10 cellular contexts compared by ENCODE assay signal in genomic region chr11:74731301-74732094, GRCh38. TPM values are rescaled to one million over a fixed set of nuclear protein-coding genes. Genes with fewer than 3 reads are reported as not detected.
DNase-seq lines count a peak whose midpoint lies in the region; ATAC-seq lines count a peak whose summit lies in the region.
"Had no signal": no experiment of that assay in that cellular context is flagged by ENCODE, and none has a peak within 500 bp of the region (broad histone marks: within the 10 kb centered on the region; RNA-seq: fewer than 3 reads in every experiment).

Gene CHRDL2 (minus strand): TSS chr11:74731426. CDS start chr11:74730888, 538 bp downstream.

- H3K27ac Mint-ChIP-seq in activated naive CD8-positive, alpha-beta T cell treated with anti-CD3 and anti-CD28 coated beads, Interleukin-2, amount 10 ng/mL, durations not matched to agents 7 days and 5 days: no peak within 1 kb of the TSS
- H3K27ac Mint-ChIP-seq: activated CD8-positive, alpha-beta memory T cell treated with anti-CD3 and anti-CD28 coated beads, Interleukin-2, amount 10 ng/mL, durations not matched to agents 7 days and 5 days had no signal

- no peak for ATAC-seq in activated naive CD8-positive, alpha-beta T cell treated with anti-CD3 and anti-CD28 coated beads, Interleukin-2, amount 10 ng/mL, durations not matched to agents 7 days and 5 days (ENCODE audit: low read depth)
- ATAC-seq in left ventricle myocardium superior (peak; percentile 62), HG03196 (IDR thresholded peaks at IDR 0.05; ENCODE audit: unreplicated experiment) (no peak), GM19351 (IDR thresholded peaks at IDR 0.05; ENCODE audit: unreplicated experiment) (no peak)
- ATAC-seq: activated CD8-positive, alpha-beta memory T cell treated with anti-CD3 and anti-CD28 coated beads, Interleukin-2, amount 10 ng/mL, durations not matched to agents 7 days and 5 days had no signal

- POLR2A ChIA-PET in activated naive CD8-positive, alpha-beta T cell treated with anti-CD3 and anti-CD28 coated beads, Interleukin-2, amount 10 ng/mL, durations not matched to agents 7 days and 5 days (lab: Charles Lee): no interaction called here

- peak; percentile 21 for DNase-seq in EL
- no peak for DNase-seq in activated naive CD8-positive, alpha-beta T cell treated with anti-CD3 and anti-CD28 coated beads, Interleukin-2, amount 10 ng/mL, durations not matched to agents 7 days and 5 days
- peak; percentile 73 for DNase-seq in left ventricle myocardium superior
- peak; percentile 38 for DNase-seq in retina
- no peak for DNase-seq in stimulated activated CD4-positive, alpha-beta T cell treated with anti-CD3 and anti-CD28 coated beads, Interleukin-12 subunit alpha, Interleukin-12 subunit beta, amount 100 ng/mL, for 4 hours
- no peak for DNase-seq in stimulated activated CD4-positive, alpha-beta T cell treated with anti-CD3 and anti-CD28 coated beads, Interleukin-4, amount 100 ng/mL, for 4 hours
- DNase-seq: activated CD8-positive, alpha-beta memory T cell treated with anti-CD3 and anti-CD28 coated beads, Interleukin-2, amount 10 ng/mL, durations not matched to agents 7 days and 5 days; Kasumi-1 had no signal

- no peaks in the 10 kb centered on the region for H3K9me3 Mint-ChIP-seq in activated naive CD8-positive, alpha-beta T cell treated with anti-CD3 and anti-CD28 coated beads, Interleukin-2, amount 10 ng/mL, durations not matched to agents 7 days and 5 days

- intact Hi-C loops in left ventricle myocardium superior (cut with micrococcal nuclease): no loop called here

- H3K4me1 Mint-ChIP-seq in activated naive CD8-positive, alpha-beta T cell treated with anti-CD3 and anti-CD28 coated beads, Interleukin-2, amount 10 ng/mL, durations not matched to agents 7 days and 5 days: peaks cover 5% of the 10 kb centered on the region

- no peaks in the 10 kb centered on the region for H3K36me3 Mint-ChIP-seq in activated naive CD8-positive, alpha-beta T cell treated with anti-CD3 and anti-CD28 coated beads, Interleukin-2, amount 10 ng/mL, durations not matched to agents 7 days and 5 days
- H3K36me3 Mint-ChIP-seq: activated CD8-positive, alpha-beta memory T cell treated with anti-CD3 and anti-CD28 coated beads, Interleukin-2, amount 10 ng/mL, durations not matched to agents 7 days and 5 days had no signal

- H3K4me3 Mint-ChIP-seq in activated naive CD8-positive, alpha-beta T cell treated with anti-CD3 and anti-CD28 coated beads, Interleukin-2, amount 10 ng/mL, durations not matched to agents 7 days and 5 days: peak within 1 kb of the TSS; percentile 45
- H3K4me3 Mint-ChIP-seq: activated CD8-positive, alpha-beta memory T cell treated with anti-CD3 and anti-CD28 coated beads, Interleukin-2, amount 10 ng/mL, durations not matched to agents 7 days and 5 days had no signal

- H3K27me3 Mint-ChIP-seq in activated naive CD8-positive, alpha-beta T cell treated with anti-CD3 and anti-CD28 coated beads, Interleukin-2, amount 10 ng/mL, durations not matched to agents 7 days and 5 days: peaks cover 72% of the 10 kb centered on the region

RNA-seq across cellular contexts. Expression of gene CHRDL2, which starts in this region (rescaled TPM):
- not detected for total RNA-seq in activated naive CD8-positive, alpha-beta T cell treated with anti-CD3 and anti-CD28 coated beads, Interleukin-2, amount 10 ng/mL, durations not matched to agents 7 days and 5 days
- total RNA-seq in left ventricle myocardium superior: 3.9 TPM
- total RNA-seq: activated CD8-positive, alpha-beta memory T cell treated with anti-CD3 and anti-CD28 coated beads, Interleukin-2, amount 10 ng/mL, durations not matched to agents 7 days and 5 days had no signal

Comparison
In these comparisons a context has a peak if more than half of its experiments do, and no peak if none do; other contexts are left out.
1. DNase-seq: peak in EL (single experiment), left ventricle myocardium superior (single experiment) and retina (single experiment); none in activated naive CD8-positive, alpha-beta T cell treated with anti-CD3 and anti-CD28 coated beads, Interleukin-2, amount 10 ng/mL, durations not matched to agents 7 days and 5 days (single experiment), stimulated activated CD4-positive, alpha-beta T cell treated with anti-CD3 and anti-CD28 coated beads, Interleukin-12 subunit alpha, Interleukin-12 subunit beta, amount 100 ng/mL, for 4 hours (single experiment) and stimulated activated CD4-positive, alpha-beta T cell treated with anti-CD3 and anti-CD28 coated beads, Interleukin-4, amount 100 ng/mL, for 4 hours (0 of 2).